Comparison of ENCODE assay signal across 15 cellular contexts in genomic region chr9:121085661-121086060, GRCh38.
"Had no signal": no experiment of that assay in that cellular context is flagged by ENCODE, and none has a peak within 500 bp of the region (broad histone marks: within the 10 kb centered on the region; RNA-seq: fewer than 3 reads in every experiment).

No MANE protein-coding gene starts in this region.

- H3K27ac ChIP-seq: body of pancreas, heart left ventricle, psoas muscle had no signal

- H3K27me3 ChIP-seq: body of pancreas, heart left ventricle had no signal

- DNase-seq: activated CD4-positive, alpha-beta T cell treated with anti-CD3 and anti-CD28 coated beads, Interleukin-2, amount 10 ng/mL, durations not matched to agents 7 days and 5 days; activated CD4-positive, CD25-positive, alpha-beta regulatory T cell; activated T-cell treated with anti-CD3 and anti-CD28 coated beads for 4 hours; body of pancreas; dermis blood vessel endothelial cell; heart left ventricle; left colon; nephron progenitor cell; psoas muscle; stimulated activated CD4-positive, alpha-beta T cell treated with anti-CD3 and anti-CD28 coated beads, Interleukin-12 subunit alpha, Interleukin-12 subunit beta, amount 100 ng/mL, for 4 hours; stimulated activated naive CD4-positive, alpha-beta T cell treated with Interleukin-2 at 50 U/mL for 16 hours; T-helper 2 cell had no signal

- H3K4me1 ChIP-seq: body of pancreas, psoas muscle had no signal

- H3K9me3 ChIP-seq: body of pancreas, heart left ventricle, psoas muscle had no signal

- H3K4me3 ChIP-seq: body of pancreas, heart left ventricle, lung, psoas muscle had no signal

- ATAC-seq: body of pancreas, esophagus mucosa, heart left ventricle, left colon, psoas muscle, sciatic nerve had no signal
